ENCODE assay signal across 18 cellular contexts in the genomic region with DNA sequence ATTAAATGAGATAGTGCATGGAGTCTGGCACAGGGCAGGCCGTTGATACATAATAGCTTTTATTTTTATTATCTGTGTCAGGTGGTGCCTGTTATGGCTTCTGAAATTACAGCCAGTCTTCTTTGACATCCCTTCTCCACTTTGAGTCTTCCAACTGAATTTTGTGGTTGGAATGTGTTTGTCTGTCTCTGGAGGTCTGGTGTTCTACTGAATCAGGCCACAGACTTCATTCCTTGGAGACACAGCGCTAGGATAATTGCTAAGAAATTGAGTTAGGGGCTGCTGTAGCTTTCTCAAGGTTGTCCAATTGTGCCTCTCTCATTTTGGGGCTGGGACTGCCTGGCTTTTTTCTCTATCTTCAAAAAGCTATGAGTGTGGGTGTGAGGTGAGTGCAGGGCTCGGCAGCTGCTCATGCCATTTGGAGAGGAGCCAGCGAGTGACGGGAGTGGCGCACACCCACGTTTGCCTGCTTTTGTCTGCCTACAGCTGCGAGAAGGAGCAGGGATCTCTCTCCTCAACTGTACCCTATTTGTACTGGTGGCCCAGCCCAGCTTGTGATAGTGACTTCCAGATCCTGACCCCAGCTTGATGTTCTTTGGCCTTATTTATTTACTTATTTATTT. TPM values are rescaled to one million over a fixed set of nuclear protein-coding genes. Genes with fewer than 3 reads are reported as not detected.
DNase-seq lines count a peak whose midpoint lies in the region; ATAC-seq, FAIRE-seq and TF ChIP-seq lines count a peak whose summit lies in the region.
"Had no signal": no experiment of that assay in that cellular context is flagged by ENCODE, and none has a peak within 500 bp of the region (broad histone marks: within the 10 kb centered on the region; RNA-seq: fewer than 3 reads in every experiment).

No MANE protein-coding gene starts in this region.

- H3K4me1 ChIP-seq in SJCRH30 (0 out of 2 replicates have a peak, but pooled peaks cover 3% of the 10 kb centered on the region), mucosa of descending colon (ENCODE audit: low read depth) (no peaks in the 10 kb centered on the region)
- H3K4me1 ChIP-seq: spleen had no signal

- H3K4me3 Mint-ChIP-seq in osteocyte (ENCODE audit: unreplicated experiment), result no peak overlapping the region
- H3K4me3 Mint-ChIP-seq: activated T-cell treated with anti-CD3 and anti-CD28 coated beads, Interleukin-2, amount 50 U/mL, for 24 hours; central memory CD8-positive, alpha-beta T cell; T-helper 17 cell had no signal

- H3K27me3 Mint-ChIP-seq in osteocyte (ENCODE audit: unreplicated experiment), result peaks cover 4% of the 10 kb centered on the region

- peak; percentile 73 for ATAC-seq in mucosa of descending colon
- ATAC-seq in HG03159 (IDR thresholded peaks at IDR 0.05; ENCODE audit: unreplicated experiment), result no peak
- ATAC-seq: T-helper 17 cell had no signal

- intact Hi-C loops in mucosa of descending colon (cut with DNase I, micrococcal nuclease), result no loop called here

- FAIRE-seq in D721Med (lab: Jason Lieb, UNC), result no peak
- FAIRE-seq: endothelial cell of umbilical vein, islet of Langerhans had no signal

- H3K36me3 Mint-ChIP-seq in osteocyte (ENCODE audit: unreplicated experiment), result no peaks in the 10 kb centered on the region

- TF ChIP-seq CTCF in mucosa of descending colon (IDR thresholded peaks at IDR 0.05), result no peak
- no peak for TF ChIP-seq CTCF in osteocyte (IDR thresholded peaks at IDR 0.05)
- TF ChIP-seq CTCF in D721Med (IDR thresholded peaks at IDR 0.05; ENCODE audit: insufficient read depth, missing control alignments), result no peak

- DNase-seq in DMS 273 (lab: John Stamatoyannopoulos, UW; ENCODE audit: unreplicated experiment), result peak; percentile 58
- DNase-seq in NCI-H187 treated with DMSO at 0.1 percent for 48 hours (lab: John Stamatoyannopoulos, UW), result peak; percentile 3
- peak; percentile 61 to 75 for DNase-seq in SJCRH30
- peak in 2 of 3 donors; percentile 68 to 73 for DNase-seq in mucosa of descending colon
- no peak for DNase-seq in osteocyte (ENCODE audit: extremely low spot score, unreplicated experiment)
- no peak for DNase-seq in stimulated activated CD4-positive, alpha-beta T cell treated with anti-CD3 and anti-CD28 coated beads, Interleukin-4, amount 100 ng/mL, for 24 hours
- DNase-seq in D721Med (ENCODE audit: insufficient read length, low spot score), result no peak
- DNase-seq: activated CD4-positive, alpha-beta T cell treated with anti-CD3 and anti-CD28 coated beads for 4 hours; activated T-cell treated with anti-CD3 and anti-CD28 coated beads, Interleukin-2, amount 50 U/mL, for 24 hours; AML-193; Karpas-422; occipital lobe; spleen; T-helper 17 cell had no signal

- no peaks in the 10 kb centered on the region for H3K9me3 Mint-ChIP-seq in osteocyte (ENCODE audit: unreplicated experiment)
- H3K9me3 Mint-ChIP-seq: central memory CD8-positive, alpha-beta T cell had no signal

- H3K36me3 ChIP-seq in SJCRH30 (no peaks in the 10 kb centered on the region), mucosa of descending colon (ENCODE audit: low read depth) (no peaks in the 10 kb centered on the region)
- H3K36me3 ChIP-seq: spleen had no signal

- H3K4me1 Mint-ChIP-seq in osteocyte (ENCODE audit: unreplicated experiment), result no peaks in the 10 kb centered on the region
- H3K4me1 Mint-ChIP-seq: central memory CD8-positive, alpha-beta T cell; T-helper 17 cell had no signal

- no peaks in the 10 kb centered on the region for H3K27me3 ChIP-seq in SJCRH30

- H3K27ac ChIP-seq in SJCRH30, result no peak overlapping the region
- H3K27ac ChIP-seq: spleen had no signal

- no peak overlapping the region for H3K27ac Mint-ChIP-seq in osteocyte (ENCODE audit: unreplicated experiment)
- H3K27ac Mint-ChIP-seq: activated T-cell treated with anti-CD3 and anti-CD28 coated beads, Interleukin-2, amount 50 U/mL, for 24 hours; T-helper 17 cell had no signal

- no peaks in the 10 kb centered on the region for H3K9me3 ChIP-seq in SJCRH30 (replicated peaks)
- H3K9me3 ChIP-seq in mucosa of descending colon, result no peaks in the 10 kb centered on the region

- H3K4me3 ChIP-seq in SJCRH30 (no peak overlapping the region), mucosa of descending colon (no peak overlapping the region)
- H3K4me3 ChIP-seq: spleen had no signal

RNA-seq across cellular contexts. Expression of a gene that starts 49.8 kb away (rescaled TPM):
- total RNA-seq in SJCRH30 (2014; rRNA removed; shearing (Covaris generic)), result not detected in 2 replicates
- total RNA-seq in mucosa of descending colon (1 to 10 TPM in 2 of 3 donors, under 1 TPM in 1; 0.31 to 5.0 (median 1.0) TPM), osteocyte (0.46 TPM in 1 of 2 replicates, not detected in the other)

Comparison
In these comparisons a context has a peak if more than half of its experiments do, and no peak if none do; other contexts are left out.
1. DNase-seq: peak in DMS 273 (single experiment), NCI-H187 treated with DMSO at 0.1 percent for 48 hours (single experiment), SJCRH30 (2 of 2) and mucosa of descending colon (2 of 3); none in osteocyte (single experiment), stimulated activated CD4-positive, alpha-beta T cell treated with anti-CD3 and anti-CD28 coated beads, Interleukin-4, amount 100 ng/mL, for 24 hours (single experiment) and D721Med (single experiment).